34 cellular contexts compared by ENCODE assay signal in genomic region chr12:24977060-24977459, GRCh38. TPM values are rescaled to one million over a fixed set of nuclear protein-coding genes. Genes with fewer than 3 reads are reported as not detected.
DNase-seq lines count a peak whose midpoint lies in the region; ATAC-seq, FAIRE-seq and TF ChIP-seq lines count a peak whose summit lies in the region.
"Had no signal": no experiment of that assay in that cellular context is flagged by ENCODE, and none has a peak within 500 bp of the region (broad histone marks: within the 10 kb centered on the region; RNA-seq: fewer than 3 reads in every experiment).

No MANE protein-coding gene starts in this region.

- in situ Hi-C loops in HepG2 (cut with HindIII; ENCODE audit: extremely low pct_ligation_motif_present, low pct_unique_long_range_greater_than_20kb): no loop called here

- no peak for TF ChIP-seq CTCF in HL-60 (IDR thresholded peaks at IDR 0.05; ENCODE audit: insufficient read depth, low read length)
- no peak for TF ChIP-seq CTCF in HepG2 (CRISPR knock-in tag; IDR thresholded peaks at IDR 0.05)

- 41% methylated on average over 4 of the region's 4 CpGs for WGBS in HepG2 (ENCODE audit: low lambda C conversion rate)

- peaks cover 35 to 71% (median 64%) of the 10 kb centered on the region in 10 experiments for H3K4me1 ChIP-seq in BLaER1 treated with 17β-estradiol and CSF1 and Interleukin-3, amounts not matched to agents 10 nM and 100 nM
- H3K4me1 ChIP-seq in HepG2 (ENCODE audit: insufficient read depth, low read length): no peaks in the 10 kb centered on the region
- H3K4me1 ChIP-seq: A549, left ventricle myocardium inferior, neural progenitor cell, parathyroid adenoma, vagina had no signal

- ATAC-seq in HepG2: no peak
- no peak for ATAC-seq in HG02885 (IDR thresholded peaks at IDR 0.05; ENCODE audit: poor library complexity, unreplicated experiment)
- ATAC-seq in stimulated activated naive CD8-positive, alpha-beta T cell treated with anti-CD3 and anti-CD28 coated beads, Interleukin-15, Interleukin-2, amounts not matched to agents 100 U/mL and 50 U/mL, for 24 hours: no peak
- ATAC-seq: A549; activated CD8-positive, alpha-beta memory T cell treated with anti-CD3 and anti-CD28 coated beads, Interleukin-2, amount 10 ng/mL, durations not matched to agents 7 days and 5 days; activated T-cell treated with anti-CD3 and anti-CD28 coated beads, Interleukin-2, amount 50 U/mL, for 72 hours; effector memory CD8-positive, alpha-beta T cell; GM23338; right cardiac atrium; T-helper 17 cell had no signal

- no TSS peak for BruUV-seq in HepG2 (replicated peaks; lab: Mats Ljungman, UMichigan)

- no peak for TF ChIP-seq EP300 in HepG2 (IDR thresholded peaks at IDR 0.05; ENCODE audit: low read depth in 2 of 2, low read length in 2 of 2)
- no peak for TF ChIP-seq EP300 in HepG2 (CRISPR knock-in tag; IDR thresholded peaks at IDR 0.05; ENCODE audit: borderline replicate concordance)

- H3K4me3 ChIP-seq in BLaER1 treated with 17β-estradiol and CSF1 and Interleukin-3, amounts not matched to agents 10 nM and 100 nM: no peak overlapping the region; a peak in 1 of 20 replicates
- H3K4me3 ChIP-seq in HL-60 (replicated peaks; ENCODE audit: insufficient read depth, low read length): no peak overlapping the region
- H3K4me3 ChIP-seq in HepG2 (replicated peaks in 1 of 3; ENCODE audit: insufficient read depth in 1 of 3, low read depth in 2 of 3, low read length in 3 of 3): no peak overlapping the region
- H3K4me3 ChIP-seq: A549, GM23338, left ventricle myocardium inferior, neural progenitor cell, thoracic aorta, vagina had no signal

- peaks cover 14 to 28% (median 20%) of the 10 kb centered on the region in 11 experiments for H3K9me3 ChIP-seq in BLaER1 treated with 17β-estradiol and CSF1 and Interleukin-3, amounts not matched to agents 10 nM and 100 nM (replicated peaks in 1 of 11)
- H3K9me3 ChIP-seq in HepG2 (ENCODE audit: low read length): no peaks in the 10 kb centered on the region
- H3K9me3 ChIP-seq: A549, SK-N-SH, thoracic aorta, vagina had no signal

- peak overlapping the region; percentile 17 to 87 (median 67); a peak in 21 of 22 replicates for H3K4me2 ChIP-seq in BLaER1 treated with 17β-estradiol and CSF1 and Interleukin-3, amounts not matched to agents 10 nM and 100 nM
- no peak overlapping the region for H3K4me2 ChIP-seq in HepG2 (ENCODE audit: low read depth, low read length)
- H3K4me2 ChIP-seq: A549, GM23338, neural progenitor cell, SK-N-SH had no signal

- peaks cover 0 to 12% (median 4%) of the 10 kb centered on the region in 11 experiments; a peak in 4 of 22 replicates for H3K36me3 ChIP-seq in BLaER1 treated with 17β-estradiol and CSF1 and Interleukin-3, amounts not matched to agents 10 nM and 100 nM
- H3K36me3 ChIP-seq in HepG2 (replicated peaks in 1 of 2; ENCODE audit: control insufficient read depth in 1 of 2, insufficient read depth in 2 of 2, low read length in 2 of 2): no peaks in the 10 kb centered on the region
- H3K36me3 ChIP-seq: left ventricle myocardium inferior, neural progenitor cell, thoracic aorta, vagina had no signal

- TF ChIP-seq POLR2A in HepG2 (IDR thresholded peaks at IDR 0.05; ENCODE audit: insufficient read depth in 1 of 2, low read depth in 2 of 2, low read length in 2 of 2): no peak

- H2AFZ ChIP-seq in HepG2 (ENCODE audit: low read length): no peak overlapping the region
- H2AFZ ChIP-seq: GM23338, neural progenitor cell, parathyroid adenoma had no signal

- DNase-seq in HL-60 (ENCODE audit: low read depth in 1 of 2, low spot score in 1 of 2) (peak; percentile 20 to 23), NOMO-1 treated with dmso at 0.1 percent for 144 hours (lab: John Stamatoyannopoulos, UW; ENCODE audit: unreplicated experiment) (peak; percentile 37), HepG2 (ENCODE audit: low spot score) (no peak), NCI-H524 treated with DMSO at 0.1 percent for 48 hours (lab: John Stamatoyannopoulos, UW) (no peak), DMS153 (lab: John Stamatoyannopoulos, UW) (no peak)
- no peak for DNase-seq in stimulated activated naive CD8-positive, alpha-beta T cell treated with anti-CD3 and anti-CD28 coated beads, Interleukin-15, Interleukin-2, amounts not matched to agents 100 U/mL and 50 U/mL, for 24 hours
- DNase-seq: activated CD8-positive, alpha-beta memory T cell treated with anti-CD3 and anti-CD28 coated beads, Interleukin-2, amount 10 ng/mL, durations not matched to agents 7 days and 5 days; activated naive CD4-positive, alpha-beta T cell treated with Interleukin-2 at 50 U/mL for 16 hours; activated T-cell treated with anti-CD3 and anti-CD28 coated beads, Interleukin-2, amount 50 U/mL, for 72 hours; AML-193; cortex of kidney; effector memory CD8-positive, alpha-beta T cell; glutamatergic neuron; left ventricle myocardium inferior; NCI-H1048; NCI-H1694; NCI-H446; NCI-H774; OCI-M1; right cardiac atrium; SK-N-SH; stimulated activated CD4-positive, alpha-beta T cell treated with anti-CD3 and anti-CD28 coated beads, Interleukin-2, amount 100 ng/mL, for 24 hours; T-helper 17 cell had no signal

- peak overlapping the region in 10 of 11 experiments; percentile 34 to 92 (median 87); a peak in 18 of 22 replicates for H3K27ac ChIP-seq in BLaER1 treated with 17β-estradiol and CSF1 and Interleukin-3, amounts not matched to agents 10 nM and 100 nM
- H3K27ac ChIP-seq in HL-60 (replicated peaks): no peak overlapping the region
- H3K27ac ChIP-seq in HepG2 (ENCODE audit: extremely low read length, insufficient read depth, low read length): no peak overlapping the region
- H3K27ac ChIP-seq: A549, left ventricle myocardium inferior, neural progenitor cell, parathyroid adenoma, RWPE1, thoracic aorta, vagina had no signal

- no peak for FAIRE-seq in HepG2 (lab: Jason Lieb, UNC)
- FAIRE-seq: A549, HTR-8/SVneo, islet of Langerhans had no signal

- intact Hi-C loops in HepG2 (cut with micrococcal nuclease; ENCODE audit: unreplicated experiment): no loop called here

- H3K79me2 ChIP-seq in HepG2 (ENCODE audit: insufficient read depth, low read length): no peaks in the 10 kb centered on the region
- H3K79me2 ChIP-seq: parathyroid adenoma had no signal

- H3K9ac ChIP-seq in BLaER1 treated with 17β-estradiol and CSF1 and Interleukin-3, amounts not matched to agents 10 nM and 100 nM: peak overlapping the region in 8 of 11 experiments; percentile 30 to 62 (median 54); a peak in 13 of 22 replicates
- H3K9ac ChIP-seq in HepG2 (ENCODE audit: insufficient read depth, low read depth, low read length): no peak overlapping the region
- H3K9ac ChIP-seq: neural progenitor cell, parathyroid adenoma, SK-N-SH had no signal

- CTCF ChIA-PET in HepG2 (lab: Yijun Ruan, JAX; ENCODE audit: low intra/inter-chr PET ratio, low total read pairs): no interaction called here

- no peaks in the 10 kb centered on the region for H3K27me3 ChIP-seq in BLaER1 treated with 17β-estradiol and CSF1 and Interleukin-3, amounts not matched to agents 10 nM and 100 nM
- H3K27me3 ChIP-seq in HL-60 (ENCODE audit: insufficient read depth, poor library complexity, severe bottlenecking) (no peaks in the 10 kb centered on the region), HepG2 (ENCODE audit: control insufficient read depth in 1 of 2, insufficient read depth in 2 of 2, low read length in 2 of 2) (no peaks in the 10 kb centered on the region)
- H3K27me3 ChIP-seq: neural progenitor cell, vagina had no signal

- POLR2A ChIA-PET in HepG2 (lab: Yijun Ruan, JAX): no interaction called here

- no peaks in the 10 kb centered on the region for H4K20me1 ChIP-seq in BLaER1 treated with 17β-estradiol and CSF1 and Interleukin-3, amounts not matched to agents 10 nM and 100 nM
- no peaks in the 10 kb centered on the region for H4K20me1 ChIP-seq in HepG2 (ENCODE audit: insufficient read depth, low read length)

- no peak for TF ChIP-seq RAD21 in HepG2 (CRISPR knock-in tag; IDR thresholded peaks at IDR 0.05)

TF ChIP-seq in HepG2, 621 proteins besides CTCF, POLR2A, EP300 and RAD21:
- peak; percentile 14; the same call in 1 of the 2 replicates for TF ChIP-seq ZNF768 (CRISPR knock-in tag; IDR thresholded peaks at IDR 0.05)
- no peak for TF ChIP-seq RBM22 (optimal IDR thresholded peaks at IDR 0.05; ENCODE audit: low read length)
- TF ChIP-seq CHD4 (IDR thresholded peaks at IDR 0.05; ENCODE audit: borderline replicate concordance, low read length): no peak

RNA-seq across cellular contexts. Expression of gene BCAT1, which starts 28.2 kb away (rescaled TPM):
- 75.5 and 142 TPM in 2 replicates for total RNA-seq in HepG2 (2016; rRNA removed; fragmentation: Illumina TruSeq; extraction: Trizol)
- 5.6 and 7.0 TPM in 2 replicates for total RNA-seq in HepG2 (2016; cell fraction: cytosol; rRNA removed; fragmentation: Illumina TruSeq; extraction: Trizol; ENCODE audit: low read depth)
- total RNA-seq in HepG2 (2016; cell fraction: insoluble cytoplasmic fraction; rRNA removed; fragmentation: Illumina TruSeq; extraction: Trizol): 72.9 and 129 TPM in 2 replicates
- total RNA-seq in HepG2 (2016; cell fraction: membrane; rRNA removed; fragmentation: Illumina TruSeq; extraction: Trizol): 13.3 and 15.4 TPM in 2 replicates
- total RNA-seq in HepG2 (2016; cell fraction: nucleus; rRNA removed; fragmentation: Illumina TruSeq; extraction: Trizol): 33.0 and 33.1 TPM in 2 replicates
- polyA plus RNA-seq in HepG2 (2011; rRNA removed): 7.8 and 8.0 TPM in 2 replicates
- 3.9 and 5.8 TPM in 2 replicates for polyA plus RNA-seq in HepG2 (2011; cell fraction: cytosol; rRNA removed)
- polyA plus RNA-seq in HepG2 (2011; cell fraction: nucleus; rRNA removed): 5.0 and 7.8 TPM in 2 replicates
- polyA plus RNA-seq in HepG2 (2012): 20.1 and 29.8 TPM in 2 replicates
- 2.8 and 5.4 TPM in 2 replicates for polyA plus RNA-seq in HepG2 (2016; cell fraction: cytosol; fragmentation: Illumina TruSeq; extraction: Trizol; ENCODE audit: low read depth)
- polyA plus RNA-seq in HepG2 (2016; cell fraction: insoluble cytoplasmic fraction; fragmentation: Illumina TruSeq; extraction: Trizol; ENCODE audit: low read depth): 42.2 and 43.3 TPM in 2 replicates
- polyA plus RNA-seq in HepG2 (2016; cell fraction: membrane; fragmentation: Illumina TruSeq; extraction: Trizol; ENCODE audit: low read depth): 6.0 and 6.1 TPM in 2 replicates
- polyA plus RNA-seq in HepG2 (2016; cell fraction: nucleus; fragmentation: Illumina TruSeq; extraction: Trizol; ENCODE audit: insufficient read depth, low read depth): 16.8 and 16.9 TPM in 2 replicates
- 0.49 and 19.4 TPM in 2 replicates for polyA minus RNA-seq in HepG2 (2011; rRNA and poly(A)+ RNA removed; ENCODE audit: low replicate concordance)
- 29.5 and 39.7 TPM in 2 replicates for polyA minus RNA-seq in HepG2 (2011; cell fraction: cytosol; rRNA and poly(A)+ RNA removed)
- 30.2 and 33.6 TPM in 2 replicates for polyA minus RNA-seq in HepG2 (2011; cell fraction: nucleus; rRNA and poly(A)+ RNA removed)

Comparison
In these comparisons a context has a peak if more than half of its experiments do, and no peak if none do; other contexts are left out.
1. H3K27ac ChIP-seq: peak in BLaER1 treated with 17β-estradiol and CSF1 and Interleukin-3, amounts not matched to agents 10 nM and 100 nM (10 of 11); none in HL-60 (single experiment) and HepG2 (single experiment).
2. DNase-seq: peak in HL-60 (2 of 2) and NOMO-1 treated with dmso at 0.1 percent for 144 hours (single experiment); none in HepG2 (single experiment), NCI-H524 treated with DMSO at 0.1 percent for 48 hours (single experiment), DMS153 (single experiment) and stimulated activated naive CD8-positive, alpha-beta T cell treated with anti-CD3 and anti-CD28 coated beads, Interleukin-15, Interleukin-2, amounts not matched to agents 100 U/mL and 50 U/mL, for 24 hours (single experiment).